ENCODE assay signal across 9 cellular contexts in the genomic region with DNA sequence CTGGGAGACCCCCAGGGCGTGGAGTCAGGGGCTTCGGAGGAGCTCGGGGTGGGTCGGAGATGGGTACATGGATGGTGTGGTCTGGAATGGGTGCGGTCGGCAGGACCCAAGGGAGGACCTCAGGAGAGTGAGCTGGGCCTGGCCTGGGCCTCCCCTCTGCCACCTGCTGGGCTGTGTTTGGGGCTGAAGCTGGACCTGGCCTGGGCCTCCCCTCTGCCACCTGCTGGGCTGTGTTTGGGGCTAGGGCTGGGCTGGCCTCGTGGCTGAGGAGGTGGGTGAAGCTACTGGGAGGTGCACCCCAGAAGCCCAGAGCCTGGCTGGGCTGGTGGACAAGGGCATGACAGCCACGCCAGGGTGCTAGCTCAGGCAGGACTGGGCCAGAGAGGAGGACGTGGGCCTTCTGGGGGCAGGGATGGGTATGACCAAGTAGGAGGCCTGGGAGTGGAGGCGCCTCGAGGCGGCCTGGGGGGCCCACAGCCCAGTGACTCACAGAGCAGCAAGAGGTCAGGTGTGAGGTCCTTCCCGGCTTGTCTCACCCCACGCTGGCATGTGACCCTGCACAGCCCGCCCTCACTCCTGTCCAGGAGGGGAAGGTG. TPM values are rescaled to one million over a fixed set of nuclear protein-coding genes. Genes with fewer than 3 reads are reported as not detected.
A peak's percentile ranks its signal among the peaks of the same experiment; 100 is the strongest.
DNase-seq lines count a peak whose midpoint lies in the region; ATAC-seq, FAIRE-seq and TF ChIP-seq lines count a peak whose summit lies in the region.
"Had no signal": no experiment of that assay in that cellular context is flagged by ENCODE, and none has a peak within 500 bp of the region (broad histone marks: within the 10 kb centered on the region; RNA-seq: fewer than 3 reads in every experiment).

No MANE protein-coding gene starts in this region.

- H3K27me3 ChIP-seq in OCI-LY3 (ENCODE audit: low read depth, low read length) (peaks cover 42% of the 10 kb centered on the region), endothelial cell of umbilical vein (ENCODE audit: control insufficient read depth in 2 of 2, insufficient read depth in 2 of 2, low read length in 2 of 2) (peaks cover 21 to 41% of the 10 kb centered on the region in 2 experiments), parathyroid adenoma (ENCODE audit: control insufficient read depth, insufficient read depth, low read length) (no peaks in the 10 kb centered on the region)

- CTCF ChIA-PET in endothelial cell of umbilical vein (lab: Charles Lee), result interaction anchor here (0.5 to 3.0 kb wide), 8 partner anchors 9 to 583 kb away, joined by 3 to 13 read pairs (median 4); partner anchors contain the start of gene SAMD11

- H3K4me2 ChIP-seq in OCI-LY3 (ENCODE audit: low read length), result no peak overlapping the region
- no peak overlapping the region for H3K4me2 ChIP-seq in endothelial cell of umbilical vein (ENCODE audit: insufficient read depth, low read length)
- H3K4me2 ChIP-seq in parathyroid adenoma (ENCODE audit: low read length), result no peak overlapping the region

- no peak for TF ChIP-seq POLR2A in endothelial cell of umbilical vein (IDR thresholded peaks at IDR 0.05; ENCODE audit: low read depth, low read length)

- peak; percentile 48 for TF ChIP-seq CTCF in OCI-LY3 (IDR thresholded peaks at IDR 0.05; ENCODE audit: low read depth, low read length)
- peak; percentile 28 to 57 for TF ChIP-seq CTCF in endothelial cell of umbilical vein (IDR thresholded peaks at IDR 0.05; ENCODE audit: extremely low read depth in 1 of 2, insufficient read depth in 1 of 2, low read depth in 1 of 2, low read length in 2 of 2)
- TF ChIP-seq CTCF in parathyroid adenoma (IDR thresholded peaks at IDR 0.05), result peak; percentile 19

- H4K20me1 ChIP-seq in OCI-LY3 (ENCODE audit: insufficient read depth, low read length) (peaks cover 3% of the 10 kb centered on the region; the same call in 1 of the 2 replicates), endothelial cell of umbilical vein (replicated peaks; ENCODE audit: control insufficient read depth, extremely low read depth, insufficient read depth, low read length) (no peaks in the 10 kb centered on the region)

- H3K9ac ChIP-seq in OCI-LY3 (ENCODE audit: low read length) (no peak overlapping the region), endothelial cell of umbilical vein (replicated peaks; ENCODE audit: extremely low read depth, insufficient read depth, low read length) (no peak overlapping the region), parathyroid adenoma (no peak overlapping the region)

- no peak for FAIRE-seq in endothelial cell of umbilical vein (lab: Jason Lieb, UNC)

- H2AFZ ChIP-seq in OCI-LY3 (ENCODE audit: low read depth, low read length) (no peak overlapping the region), endothelial cell of umbilical vein (ENCODE audit: low read depth, low read length) (no peak overlapping the region), parathyroid adenoma (no peak overlapping the region)

- DNase-seq in ELR (ENCODE audit: low read depth) (peak; percentile 64), endothelial cell of umbilical vein (ENCODE audit: low read depth, low spot score) (no peak), COR-L47 (lab: John Stamatoyannopoulos, UW) (no peak), NCI-H2081 (lab: John Stamatoyannopoulos, UW) (no peak)
- no peak for DNase-seq in activated naive CD4-positive, alpha-beta T cell treated with Interleukin-2 at 50 U/mL for 16 hours
- DNase-seq: hippocampal formation had no signal

- POLR2A ChIA-PET in endothelial cell of umbilical vein (lab: Charles Lee), result no interaction called here

- intact Hi-C loops in endothelial cell of umbilical vein (cut with micrococcal nuclease), result loop anchor here (1.0 kb wide), 1 partner anchor 34 kb away; no protein-coding TSS in a partner anchor

- no TSS peak for BruUV-seq in endothelial cell of umbilical vein (replicated peaks; lab: Mats Ljungman, UMichigan)

- dilution Hi-C loops in endothelial cell of umbilical vein (cut with MboI; ENCODE audit: extremely low pct_ligation_motif_present, low sequenced_read_pairs), result no loop called here

- H3K4me3 ChIP-seq in OCI-LY3 (ENCODE audit: low read length) (no peak overlapping the region), endothelial cell of umbilical vein (replicated peaks in 1 of 3; ENCODE audit: insufficient read depth in 1 of 3, low read depth in 1 of 3, low read length in 3 of 3) (no peak overlapping the region), parathyroid adenoma (ENCODE audit: low read depth, low read length) (no peak overlapping the region)

- no peak for ATAC-seq in HG02938 (IDR thresholded peaks at IDR 0.05; ENCODE audit: unreplicated experiment)

- H3K27ac ChIP-seq in OCI-LY3 (ENCODE audit: low read length), result no peak overlapping the region
- no peak overlapping the region for H3K27ac ChIP-seq in endothelial cell of umbilical vein (ENCODE audit: insufficient read depth, low read depth, low read length)
- H3K27ac ChIP-seq in parathyroid adenoma, result no peak overlapping the region

- H3K79me2 ChIP-seq in OCI-LY3 (ENCODE audit: low read length) (no peaks in the 10 kb centered on the region), endothelial cell of umbilical vein (ENCODE audit: control insufficient read depth, insufficient read depth, low read length) (no peaks in the 10 kb centered on the region), parathyroid adenoma (no peaks in the 10 kb centered on the region)

- H3K4me1 ChIP-seq in OCI-LY3 (ENCODE audit: low read length), result peaks cover 21% of the 10 kb centered on the region
- H3K4me1 ChIP-seq in endothelial cell of umbilical vein (ENCODE audit: control insufficient read depth, extremely low read depth, insufficient read depth, low read length), result peaks cover 12% of the 10 kb centered on the region
- H3K4me1 ChIP-seq in parathyroid adenoma, result peaks cover 2% of the 10 kb centered on the region

- H3K36me3 ChIP-seq in OCI-LY3 (replicated peaks; ENCODE audit: low read depth, low read length) (no peaks in the 10 kb centered on the region), endothelial cell of umbilical vein (ENCODE audit: control insufficient read depth in 2 of 2, extremely low read depth in 1 of 2, insufficient read depth in 2 of 2, low read length in 2 of 2) (no peaks in the 10 kb centered on the region), parathyroid adenoma (ENCODE audit: control insufficient read depth, insufficient read depth, low read length) (no peaks in the 10 kb centered on the region)

- H3K9me3 ChIP-seq in OCI-LY3 (ENCODE audit: insufficient read depth, low read length) (no peaks in the 10 kb centered on the region), endothelial cell of umbilical vein (replicated peaks; ENCODE audit: control insufficient read depth, insufficient read depth, low read length) (no peaks in the 10 kb centered on the region), parathyroid adenoma (ENCODE audit: control insufficient read depth, low read length) (no peaks in the 10 kb centered on the region)

- H3K9me1 ChIP-seq in endothelial cell of umbilical vein (replicated peaks; ENCODE audit: control insufficient read depth, extremely low read depth, insufficient read depth, low read length), result no peaks in the 10 kb centered on the region

RNA-seq across cellular contexts. Expression of gene SAMD11, which starts 14.5 kb away (rescaled TPM):
- not detected in 2 replicates for total RNA-seq in endothelial cell of umbilical vein
- polyA plus RNA-seq in endothelial cell of umbilical vein, result 0.08 TPM in 1 of 2 replicates, not detected in the other
- 0.13 TPM in 1 of 2 replicates, not detected in the other for polyA plus RNA-seq in endothelial cell of umbilical vein (2011; cell fraction: cytosol; rRNA removed)
- 0.07 TPM in 1 of 2 replicates, not detected in the other for polyA plus RNA-seq in endothelial cell of umbilical vein (2011; cell fraction: nucleus; rRNA removed)
- polyA plus RNA-seq in endothelial cell of umbilical vein (2012), result not detected in 2 replicates
- polyA minus RNA-seq in endothelial cell of umbilical vein, result not detected in 2 replicates
- polyA minus RNA-seq in endothelial cell of umbilical vein (2011; cell fraction: cytosol; rRNA and poly(A)+ RNA removed), result 73.0 TPM
- polyA minus RNA-seq in endothelial cell of umbilical vein (2011; cell fraction: nucleus; rRNA and poly(A)+ RNA removed), result 0.67 and 0.72 TPM in 2 replicates

RNA-seq across cellular contexts. Expression of gene NOC2L, which starts 20.9 kb away (rescaled TPM):
- total RNA-seq in endothelial cell of umbilical vein, result 87.9 and 88.6 TPM in 2 replicates
- polyA plus RNA-seq in endothelial cell of umbilical vein, result 50.7 and 55.3 TPM in 2 replicates
- 46.6 and 47.6 TPM in 2 replicates for polyA plus RNA-seq in endothelial cell of umbilical vein (2011; cell fraction: cytosol; rRNA removed)
- 70.2 and 76.7 TPM in 2 replicates for polyA plus RNA-seq in endothelial cell of umbilical vein (2011; cell fraction: nucleus; rRNA removed)
- 51.8 and 64.1 TPM in 2 replicates for polyA plus RNA-seq in endothelial cell of umbilical vein (2012)
- polyA minus RNA-seq in endothelial cell of umbilical vein, result 44.7 and 56.9 TPM in 2 replicates
- polyA minus RNA-seq in endothelial cell of umbilical vein (2011; cell fraction: cytosol; rRNA and poly(A)+ RNA removed), result 112 TPM
- 16.9 and 22.7 TPM in 2 replicates for polyA minus RNA-seq in endothelial cell of umbilical vein (2011; cell fraction: nucleus; rRNA and poly(A)+ RNA removed)

RNA-seq across cellular contexts. Expression of gene KLHL17, which starts 22.2 kb away (rescaled TPM):
- total RNA-seq in endothelial cell of umbilical vein, result 28.6 and 30.1 TPM in 2 replicates
- polyA plus RNA-seq in endothelial cell of umbilical vein, result 27.0 and 39.9 TPM in 2 replicates
- 4.6 and 7.5 TPM in 2 replicates for polyA plus RNA-seq in endothelial cell of umbilical vein (2011; cell fraction: cytosol; rRNA removed)
- polyA plus RNA-seq in endothelial cell of umbilical vein (2011; cell fraction: nucleus; rRNA removed), result 234 and 278 TPM in 2 replicates
- 13.4 and 19.9 TPM in 2 replicates for polyA plus RNA-seq in endothelial cell of umbilical vein (2012)
- polyA minus RNA-seq in endothelial cell of umbilical vein, result 5.7 and 14.3 TPM in 2 replicates
- polyA minus RNA-seq in endothelial cell of umbilical vein (2011; cell fraction: cytosol; rRNA and poly(A)+ RNA removed), result 7.4 TPM
- polyA minus RNA-seq in endothelial cell of umbilical vein (2011; cell fraction: nucleus; rRNA and poly(A)+ RNA removed), result 21.7 and 35.5 TPM in 2 replicates

RNA-seq across cellular contexts. Expression of gene PLEKHN1, which starts 28.1 kb away (rescaled TPM):
- 0.48 and 0.88 TPM in 2 replicates for total RNA-seq in endothelial cell of umbilical vein
- 0.29 and 0.35 TPM in 2 replicates for polyA plus RNA-seq in endothelial cell of umbilical vein
- polyA plus RNA-seq in endothelial cell of umbilical vein (2011; cell fraction: cytosol; rRNA removed), result 0.13 and 0.14 TPM in 2 replicates
- polyA plus RNA-seq in endothelial cell of umbilical vein (2011; cell fraction: nucleus; rRNA removed), result 1.0 and 1.3 TPM in 2 replicates
- 0.72 and 1.6 TPM in 2 replicates for polyA plus RNA-seq in endothelial cell of umbilical vein (2012)
- polyA minus RNA-seq in endothelial cell of umbilical vein, result 0.27 TPM in 1 of 2 replicates, not detected in the other
- 0.51 TPM for polyA minus RNA-seq in endothelial cell of umbilical vein (2011; cell fraction: cytosol; rRNA and poly(A)+ RNA removed)
- polyA minus RNA-seq in endothelial cell of umbilical vein (2011; cell fraction: nucleus; rRNA and poly(A)+ RNA removed), result 0.48 TPM in 1 of 2 replicates, not detected in the other

RNA-seq across cellular contexts. Expression of gene PERM1, which starts 43.7 kb away (rescaled TPM):
- not detected in 2 replicates for total RNA-seq in endothelial cell of umbilical vein
- not detected in 2 replicates for polyA plus RNA-seq in endothelial cell of umbilical vein
- not detected in 2 replicates for polyA plus RNA-seq in endothelial cell of umbilical vein (2011; cell fraction: cytosol; rRNA removed)
- not detected in 2 replicates for polyA plus RNA-seq in endothelial cell of umbilical vein (2011; cell fraction: nucleus; rRNA removed)
- 0.46 and 0.52 TPM in 2 replicates for polyA plus RNA-seq in endothelial cell of umbilical vein (2012)
- polyA minus RNA-seq in endothelial cell of umbilical vein, result 0.13 TPM in 1 of 2 replicates, not detected in the other
- polyA minus RNA-seq in endothelial cell of umbilical vein (2011; cell fraction: cytosol; rRNA and poly(A)+ RNA removed), result not detected
- polyA minus RNA-seq in endothelial cell of umbilical vein (2011; cell fraction: nucleus; rRNA and poly(A)+ RNA removed), result not detected in 2 replicates
